1 cellular context compared by ENCODE assay signal in genomic region chr14:89660183-89660582, GRCh38.
TF ChIP-seq lines count a peak whose summit lies in the region.

No MANE protein-coding gene starts in this region.

TF ChIP-seq in SK-N-SH, 30 proteins besides CTCF, POLR2A, EP300 and RAD21 (continued from another document):
- TF ChIP-seq REST (IDR thresholded peaks at IDR 0.05; ENCODE audit: low read depth, low read length) (no peak), FOXJ3 (CRISPR knock-in tag; IDR thresholded peaks at IDR 0.05) (no peak), ZBTB33 (IDR thresholded peaks at IDR 0.05; ENCODE audit: borderline replicate concordance, low read depth) (no peak)
